ENCODE assay signal across 8 cellular contexts in the genomic region with DNA sequence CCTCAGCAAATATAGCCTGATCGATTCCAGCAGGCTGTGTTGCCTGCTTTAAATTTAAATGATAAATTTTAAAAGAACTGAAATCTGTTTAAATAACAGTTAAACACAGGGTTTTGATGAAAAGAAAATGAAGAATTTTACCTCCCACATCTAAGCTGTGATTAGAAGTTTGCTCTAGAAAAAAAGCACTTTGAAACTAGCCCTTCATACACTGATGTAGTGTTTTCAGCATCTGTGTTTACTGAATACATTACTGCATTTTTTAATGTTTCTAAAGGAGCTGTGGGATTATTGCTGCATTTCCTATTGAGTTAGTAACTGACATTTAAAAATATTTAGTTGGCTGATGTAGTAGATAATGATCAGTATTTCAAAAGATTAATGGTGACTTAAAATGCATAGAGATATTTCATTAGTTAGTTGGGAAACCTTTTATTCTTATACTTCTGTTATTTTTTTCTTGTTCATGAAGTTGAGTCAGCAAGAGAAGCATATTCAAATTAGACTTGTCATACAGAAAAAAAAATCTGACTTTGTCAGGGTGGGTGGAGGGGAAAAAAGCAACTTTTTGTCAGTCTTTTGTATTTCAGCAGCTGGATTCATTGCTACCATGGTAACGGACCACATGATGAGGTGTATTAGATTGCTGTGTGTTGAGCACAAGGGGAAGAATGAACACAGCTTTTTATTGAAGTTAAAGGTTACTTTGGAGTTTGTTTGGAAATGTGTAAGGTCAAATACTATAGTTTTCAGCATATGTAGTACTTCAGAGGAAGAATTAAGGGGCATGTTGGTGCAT. TPM values are rescaled to one million over a fixed set of nuclear protein-coding genes. Genes with fewer than 3 reads are reported as not detected.
A peak's percentile ranks its signal among the peaks of the same experiment; 100 is the strongest.
DNase-seq lines count a peak whose midpoint lies in the region; ATAC-seq, FAIRE-seq and TF ChIP-seq lines count a peak whose summit lies in the region.

Gene DTNA, plus strand, starts transcription at position 668 of the 799 bp plus-strand sequence. CDS start 45,679 bp downstream, outside the sequence.

- H3K4me3 Mint-ChIP-seq in neural crest cell, result peak within 1 kb of the TSS; percentile 84
- no peak within 1 kb of the TSS for H3K4me3 Mint-ChIP-seq in natural killer cell treated with Interleukin-12 subunit alpha and Interleukin-12 subunit beta and Interleukin-15 and Interleukin-18, amount 100 ng/mL, for 72 hours

- no peaks in the 10 kb centered on the region for H3K36me3 Mint-ChIP-seq in neural crest cell (ENCODE audit: low read depth)
- H3K36me3 Mint-ChIP-seq in natural killer cell treated with Interleukin-12 subunit alpha and Interleukin-12 subunit beta and Interleukin-15 and Interleukin-18, amount 100 ng/mL, for 72 hours, result no peaks in the 10 kb centered on the region

- no peaks in the 10 kb centered on the region for H3K9me3 Mint-ChIP-seq in neural crest cell
- H3K9me3 Mint-ChIP-seq in natural killer cell treated with Interleukin-12 subunit alpha and Interleukin-12 subunit beta and Interleukin-15 and Interleukin-18, amount 100 ng/mL, for 72 hours, result no peaks in the 10 kb centered on the region

- no peak for ATAC-seq in GM18909 (IDR thresholded peaks at IDR 0.05; ENCODE audit: poor library complexity, unreplicated experiment)
- no peak for ATAC-seq in natural killer cell treated with Interleukin-12 subunit alpha and Interleukin-12 subunit beta and Interleukin-15 and Interleukin-18, amount 100 ng/mL, for 72 hours

- no peak for FAIRE-seq in RCC 7860 (lab: Jason Lieb, UNC)

- peak within 1 kb of the TSS; percentile 37 for H3K4me3 ChIP-seq in HFF-Myc (replicated peaks; ENCODE audit: low read depth, low read length)

- peaks cover 38% of the 10 kb centered on the region for H3K4me1 Mint-ChIP-seq in neural crest cell
- H3K4me1 Mint-ChIP-seq in natural killer cell treated with Interleukin-12 subunit alpha and Interleukin-12 subunit beta and Interleukin-15 and Interleukin-18, amount 100 ng/mL, for 72 hours (ENCODE audit: low read depth in 2 of 2), result no peaks in the 10 kb centered on the region

- H3K27me3 Mint-ChIP-seq in neural crest cell (ENCODE audit: low read depth), result peaks cover 12% of the 10 kb centered on the region
- H3K27me3 Mint-ChIP-seq in natural killer cell treated with Interleukin-12 subunit alpha and Interleukin-12 subunit beta and Interleukin-15 and Interleukin-18, amount 100 ng/mL, for 72 hours, result peaks cover 18 to 24% of the 10 kb centered on the region in 2 donors

- H3K27ac Mint-ChIP-seq in neural crest cell (ENCODE audit: unreplicated experiment), result peak within 1 kb of the TSS; percentile 97
- H3K27ac Mint-ChIP-seq in natural killer cell treated with Interleukin-12 subunit alpha and Interleukin-12 subunit beta and Interleukin-15 and Interleukin-18, amount 100 ng/mL, for 72 hours, result no peak within 1 kb of the TSS

- no peak for TF ChIP-seq CTCF in HFF-Myc (IDR thresholded peaks at IDR 0.05; ENCODE audit: low read depth, low read length, missing control alignments)
- no peak for TF ChIP-seq CTCF in neural crest cell (conservative IDR thresholded peaks at IDR 0.05)

- DNase-seq in HFF-Myc (ENCODE audit: extremely low read depth, low read depth) (peak; percentile 94), RCC 7860 (ENCODE audit: low spot score) (peak; percentile 58), fibroblast of gingiva (ENCODE audit: low read depth) (peak; percentile 99), neural crest cell (ENCODE audit: low read depth, low spot score) (no peak), activated T-cell treated with anti-CD3 and anti-CD28 coated beads for 4 hours (no peak), germinal center (ENCODE audit: low spot score) (no peak)
- DNase-seq in natural killer cell treated with Interleukin-12 subunit alpha and Interleukin-12 subunit beta and Interleukin-15 and Interleukin-18, amount 100 ng/mL, for 72 hours (ENCODE audit: low spot score), result no peak

RNA-seq across cellular contexts. Expression of gene DTNA, which starts in this region (rescaled TPM):
- total RNA-seq in neural crest cell, result 11.3 and 13.3 TPM in 2 replicates
- not detected for total RNA-seq in natural killer cell treated with Interleukin-12 subunit alpha and Interleukin-12 subunit beta and Interleukin-15 and Interleukin-18, amount 100 ng/mL, for 72 hours

Comparison
In these comparisons a context has a peak if more than half of its experiments do, and no peak if none do; other contexts are left out.
1. RNA of gene DTNA (total RNA-seq): 11.3 to 13.3 TPM in neural crest cell; not detected in natural killer cell treated with Interleukin-12 subunit alpha and Interleukin-12 subunit beta and Interleukin-15 and Interleukin-18, amount 100 ng/mL, for 72 hours; every median in the first group is over 10 times any median in the second.
2. DNase-seq: peak in HFF-Myc (single experiment), RCC 7860 (single experiment) and fibroblast of gingiva (single experiment); none in neural crest cell (single experiment), activated T-cell treated with anti-CD3 and anti-CD28 coated beads for 4 hours (single experiment), natural killer cell treated with Interleukin-12 subunit alpha and Interleukin-12 subunit beta and Interleukin-15 and Interleukin-18, amount 100 ng/mL, for 72 hours (single experiment) and germinal center (single experiment).